Comparison of ENCODE assay signal across 19 cellular contexts in the genomic region with DNA sequence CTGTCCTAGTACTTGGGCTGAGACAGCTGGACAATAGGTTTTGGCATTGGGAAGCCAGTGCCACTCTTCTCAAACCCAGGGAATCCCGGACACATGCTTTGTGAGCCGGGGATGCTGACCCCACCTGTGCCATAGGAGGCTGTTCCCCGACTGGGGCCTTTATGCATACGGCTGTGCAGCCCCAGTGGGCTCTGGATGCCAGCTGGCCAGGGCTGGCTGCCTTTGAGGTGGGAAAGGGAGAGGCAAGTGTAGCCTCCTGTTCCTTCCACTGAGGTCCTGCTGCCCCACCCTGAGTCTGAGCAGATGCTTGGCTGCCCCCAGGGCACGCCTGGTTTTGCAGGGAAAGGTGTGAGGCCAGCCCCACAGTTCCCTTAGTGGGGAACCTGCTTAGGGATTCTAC.
DNase-seq lines count a peak whose midpoint lies in the region; ATAC-seq, FAIRE-seq and TF ChIP-seq lines count a peak whose summit lies in the region.
"Had no signal": no experiment of that assay in that cellular context is flagged by ENCODE, and none has a peak within 500 bp of the region (broad histone marks: within the 10 kb centered on the region; RNA-seq: fewer than 3 reads in every experiment).

No MANE protein-coding gene starts in this region.

- ATAC-seq in HCT116 (no peak), left lung (no peak)
- ATAC-seq in stimulated activated naive B cell treated with anti-CD40 and anti-IgM and Interleukin-4, amounts not matched to agents 10 μg/mL and 1 μg/mL and 100 μg/mL, for 72 hours (replicated peaks): no peak
- ATAC-seq: A549, GM23338 had no signal

- no peak for DNase-seq in HCT116 (ENCODE audit: low read depth, low spot score)
- no peak for DNase-seq in H1 (ENCODE audit: low read depth in 1 of 2, low spot score in 2 of 2)
- no peak for DNase-seq in trophoblast cell
- DNase-seq in mesendoderm: no peak
- DNase-seq in left lung: no peak
- no peak for DNase-seq in stimulated activated naive B cell treated with anti-CD40 and anti-IgM and Interleukin-4, amounts not matched to agents 10 μg/mL and 1 μg/mL and 100 μg/mL, for 72 hours
- DNase-seq: Calu3; CD4-positive, alpha-beta T cell; DMS153; DMS79 treated with DMSO at 0.1 percent for 48 hours; GDM1; H9; IMR-90; KBM-7 had no signal

- no peak overlapping the region for H2AK5ac ChIP-seq in H1 (ENCODE audit: low read depth, low read length)
- no peak overlapping the region for H2AK5ac ChIP-seq in trophoblast cell (ENCODE audit: low read length)
- H2AK5ac ChIP-seq in mesendoderm (ENCODE audit: low read length): no peak overlapping the region

- H3K4me1 ChIP-seq in BLaER1: peaks cover 77% of the 10 kb centered on the region
- no peaks in the 10 kb centered on the region for H3K4me1 ChIP-seq in HCT116 (ENCODE audit: control insufficient read depth in 1 of 2, insufficient read depth in 2 of 2, low read length in 2 of 2)
- peaks cover 0 to 8% (median 4%) of the 10 kb centered on the region in 4 experiments; a peak in 5 of 7 replicates for H3K4me1 ChIP-seq in H1 (replicated peaks in 1 of 4; ENCODE audit: control insufficient read depth in 3 of 4, insufficient read depth in 4 of 4, low read length in 3 of 4)
- peaks cover 12 to 14% of the 10 kb centered on the region in 2 experiments for H3K4me1 ChIP-seq in trophoblast cell (ENCODE audit: control insufficient read depth in 1 of 2, insufficient read depth in 2 of 2, low read length in 2 of 2)
- peaks cover 3% of the 10 kb centered on the region for H3K4me1 ChIP-seq in mesendoderm (ENCODE audit: control insufficient read depth, low read depth, low read length)
- H3K4me1 ChIP-seq in left lung: no peaks in the 10 kb centered on the region
- H3K4me1 ChIP-seq: A549 had no signal

- H2AFZ ChIP-seq in HCT116 (ENCODE audit: low read depth, low read length, poor library complexity, severe bottlenecking) (no peak overlapping the region), H1 (ENCODE audit: low read length) (no peak overlapping the region), trophoblast cell (ENCODE audit: insufficient read depth, low read length, poor library complexity) (no peak overlapping the region)
- H2AFZ ChIP-seq: GM23338 had no signal

- H3K79me2 ChIP-seq in HCT116 (ENCODE audit: insufficient read depth, low read length) (no peaks in the 10 kb centered on the region), H1 (ENCODE audit: control insufficient read depth in 1 of 2, insufficient read depth in 2 of 2, low read length in 2 of 2) (no peaks in the 10 kb centered on the region), trophoblast cell (ENCODE audit: control insufficient read depth, insufficient read depth, low read length, poor library complexity) (no peaks in the 10 kb centered on the region), mesendoderm (ENCODE audit: control insufficient read depth, insufficient read depth, low read length) (no peaks in the 10 kb centered on the region)

- H3K23ac ChIP-seq in H1 (ENCODE audit: insufficient read length) (no peak overlapping the region), trophoblast cell (ENCODE audit: low read length) (no peak overlapping the region), mesendoderm (ENCODE audit: low read length) (no peak overlapping the region)

- POLR2A ChIA-PET in HCT116 (lab: Charles Lee) (no interaction called here), H1 (lab: Charles Lee; ENCODE audit: partially characterized antibody) (interaction anchor here (1.0 kb wide), 1 partner anchor 14 kb away, joined by 3 read pairs; no protein-coding TSS in a partner anchor)

- no peak overlapping the region for H4K91ac ChIP-seq in H1 (replicated peaks; ENCODE audit: insufficient read length, low read length)
- peak overlapping the region; percentile 8 for H4K91ac ChIP-seq in trophoblast cell (ENCODE audit: low read depth, low read length)

- no TSS peak for BruUV-seq in HCT116 (replicated peaks; lab: Mats Ljungman, UMichigan)

- peaks cover 27 to 51% of the 10 kb centered on the region in 2 donors for H3K36me3 Mint-ChIP-seq in stimulated activated naive B cell treated with anti-CD40 and anti-IgM and Interleukin-4, amounts not matched to agents 10 μg/mL and 1 μg/mL and 100 μg/mL, for 72 hours

- H3K27me3 ChIP-seq in BLaER1 (no peaks in the 10 kb centered on the region), HCT116 (ENCODE audit: insufficient read depth, low read length) (no peaks in the 10 kb centered on the region), H1 (replicated peaks in 1 of 4; ENCODE audit: control insufficient read depth in 3 of 4, extremely low read depth in 1 of 4, insufficient read depth in 3 of 4, low read length in 3 of 4) (no peaks in the 10 kb centered on the region), trophoblast cell (ENCODE audit: insufficient read depth, low read length) (no peaks in the 10 kb centered on the region), mesendoderm (ENCODE audit: insufficient read depth, low read length, poor library complexity) (no peaks in the 10 kb centered on the region), left lung (no peaks in the 10 kb centered on the region)
- H3K27me3 ChIP-seq: BLaER1 treated with 17β-estradiol and CSF1 and Interleukin-3, amounts not matched to agents 10 nM and 100 nM had no signal

- H3K79me1 ChIP-seq in H1 (ENCODE audit: low read depth, low read length) (no peaks in the 10 kb centered on the region), trophoblast cell (ENCODE audit: low read length) (peaks cover 2% of the 10 kb centered on the region), mesendoderm (ENCODE audit: low read length) (no peaks in the 10 kb centered on the region)

- H4K8ac ChIP-seq in H1 (ENCODE audit: extremely low read depth, insufficient read depth, low read length) (no peak overlapping the region; the same call in 1 of the 2 replicates), trophoblast cell (ENCODE audit: low read depth, low read length) (no peak overlapping the region), mesendoderm (ENCODE audit: low read depth, low read length) (no peak overlapping the region)

- no peak overlapping the region for H2BK20ac ChIP-seq in H1 (ENCODE audit: low read length)

- no peaks in the 10 kb centered on the region for H3K27me3 Mint-ChIP-seq in stimulated activated naive B cell treated with anti-CD40 and anti-IgM and Interleukin-4, amounts not matched to agents 10 μg/mL and 1 μg/mL and 100 μg/mL, for 72 hours
- H3K27me3 Mint-ChIP-seq: CD4-positive, alpha-beta T cell had no signal

- H4K5ac ChIP-seq in H1 (ENCODE audit: insufficient read length, low read depth, low read length): no peak overlapping the region
- H4K5ac ChIP-seq in mesendoderm (ENCODE audit: low read length): no peak overlapping the region

- H4K12ac ChIP-seq in trophoblast cell (ENCODE audit: low read depth, low read length): no peak overlapping the region

- H3K27ac ChIP-seq in BLaER1 (peak overlapping the region; percentile 28; the same call in 1 of the 2 replicates), HCT116 (ENCODE audit: low read depth, low read length) (no peak overlapping the region), H1 (ENCODE audit: low read depth, low read length) (no peak overlapping the region), trophoblast cell (ENCODE audit: low read depth, low read length) (no peak overlapping the region), mesendoderm (ENCODE audit: low read depth, low read length) (no peak overlapping the region), left lung (no peak overlapping the region)
- H3K27ac ChIP-seq: A549 had no signal

- H3K9me2 ChIP-seq in HCT116 (ENCODE audit: insufficient read depth): no peaks in the 10 kb centered on the region

- TF ChIP-seq POLR2A in HCT116 (IDR thresholded peaks at IDR 0.05; ENCODE audit: borderline replicate concordance, extremely low read depth, insufficient read depth, insufficient read length): no peak
- TF ChIP-seq POLR2A in H1 (IDR thresholded peaks at IDR 0.05; ENCODE audit: control extremely low read depth in 1 of 2, low read depth in 2 of 2, low read length in 2 of 2): no peak

- 0 out of 2 replicates have a peak overlapping the region, but pooled peaks have one; percentile 24 for H2BK5ac ChIP-seq in H1 (ENCODE audit: low read depth, low read length)
- no peak overlapping the region for H2BK5ac ChIP-seq in trophoblast cell (ENCODE audit: low read depth, low read length, poor library complexity)
- H2BK5ac ChIP-seq in mesendoderm (ENCODE audit: low read length): no peak overlapping the region

- no peak overlapping the region for H3K56ac ChIP-seq in H1 (replicated peaks; ENCODE audit: insufficient read length, low read depth, low read length)
- no peak overlapping the region for H3K56ac ChIP-seq in mesendoderm (ENCODE audit: low read length)

- no peak overlapping the region for H3K9ac ChIP-seq in BLaER1
- no peak overlapping the region for H3K9ac ChIP-seq in HCT116 (ENCODE audit: low read length)
- no peak overlapping the region for H3K9ac ChIP-seq in H1 (replicated peaks in 1 of 4; ENCODE audit: extremely low read depth in 1 of 4, low read depth in 3 of 4, low read length in 3 of 4)
- H3K9ac ChIP-seq in trophoblast cell (ENCODE audit: low read length): no peak overlapping the region
- no peak overlapping the region for H3K9ac ChIP-seq in mesendoderm (ENCODE audit: low read length)
- H3K9ac ChIP-seq: BLaER1 treated with 17β-estradiol and CSF1 and Interleukin-3, amounts not matched to agents 10 nM and 100 nM had no signal

- H3K4me2 ChIP-seq in BLaER1 (0 out of 2 replicates have a peak overlapping the region, but pooled peaks have one; percentile 8), HCT116 (ENCODE audit: low read length) (no peak overlapping the region), H1 (ENCODE audit: insufficient read depth in 1 of 2, low read depth in 2 of 2, low read length in 2 of 2) (no peak overlapping the region), trophoblast cell (ENCODE audit: low read length) (no peak overlapping the region), mesendoderm (ENCODE audit: low read length) (no peak overlapping the region)
- H3K4me2 ChIP-seq: A549, GM23338 had no signal

- H2BK12ac ChIP-seq in H1 (ENCODE audit: low read depth, low read length) (no peak overlapping the region), trophoblast cell (ENCODE audit: low read length) (no peak overlapping the region)

- H3K18ac ChIP-seq in H1 (ENCODE audit: extremely low read depth, low read length) (no peak overlapping the region), trophoblast cell (ENCODE audit: low read length) (no peak overlapping the region), mesendoderm (ENCODE audit: low read length) (no peak overlapping the region)

- H3K14ac ChIP-seq in H1 (ENCODE audit: insufficient read length) (no peak overlapping the region), trophoblast cell (ENCODE audit: low read length) (no peak overlapping the region)

- peaks cover 5 to 14% of the 10 kb centered on the region in 2 donors for H3K4me1 Mint-ChIP-seq in stimulated activated naive B cell treated with anti-CD40 and anti-IgM and Interleukin-4, amounts not matched to agents 10 μg/mL and 1 μg/mL and 100 μg/mL, for 72 hours

- H2BK15ac ChIP-seq in H1 (ENCODE audit: low read length) (no peak overlapping the region), mesendoderm (replicated peaks; ENCODE audit: low read depth) (no peak overlapping the region)

- WGBS in H1 (ENCODE audit: extremely low coverage in 1 of 2, insufficient coverage in 1 of 2, insufficient read length in 1 of 2, insufficient replicate concordance in 2 of 2, low coverage in 1 of 2, low lambda C conversion rate in 2 of 2, missing lambda C conversion rate in 1 of 2), 2 experiments: 92% methylated on average over 5 of the region's 5 CpGs; no CpG with 5 or more reads in 1 of the 2 experiments
- no CpG with 5 or more reads among the region's 5 CpGs for WGBS in trophoblast cell (ENCODE audit: extremely low coverage, insufficient coverage, insufficient read length)
- WGBS in mesendoderm (ENCODE audit: extremely low coverage, insufficient coverage, low lambda C conversion rate): no CpG with 5 or more reads among the region's 5 CpGs

- CTCF ChIA-PET in HCT116 (lab: Charles Lee): no interaction called here
- CTCF ChIA-PET in H1 (lab: Charles Lee; ENCODE audit: partially characterized antibody): interaction anchor here (1.2 to 1.3 kb wide), 2 partner anchors 12 to 13 kb away, joined by 3 to 4 read pairs; no protein-coding TSS in a partner anchor

- no peak overlapping the region for H3K4me3 ChIP-seq in BLaER1
- H3K4me3 ChIP-seq in HCT116 (replicated peaks in 1 of 2; ENCODE audit: low read depth in 1 of 2, low read length in 2 of 2): no peak overlapping the region
- H3K4me3 ChIP-seq in H1 (ENCODE audit: extremely low read depth in 1 of 4, insufficient read depth in 2 of 4, low read depth in 3 of 4, low read length in 4 of 4): no peak overlapping the region
- H3K4me3 ChIP-seq in trophoblast cell (ENCODE audit: low read depth, low read length): no peak overlapping the region
- no peak overlapping the region for H3K4me3 ChIP-seq in mesendoderm (ENCODE audit: low read length)
- no peak overlapping the region for H3K4me3 ChIP-seq in left lung
- H3K4me3 ChIP-seq: A549; BLaER1 treated with 17β-estradiol and CSF1 and Interleukin-3, amounts not matched to agents 10 nM and 100 nM; GM23338 had no signal

- RAD21 ChIA-PET in HCT116 (lab: Charles Lee; ENCODE audit: low non-redundant PET in 1 of 2, low total read pairs in 2 of 2, uncharacterized antibody in 2 of 2, unreplicated experiment in 2 of 2): no interaction called here

- no peak for TF ChIP-seq EP300 in H1 (IDR thresholded peaks at IDR 0.05; ENCODE audit: borderline replicate concordance in 1 of 2, low read depth in 2 of 2, low read length in 2 of 2)

- TF ChIP-seq CTCF in HCT116 (IDR thresholded peaks at IDR 0.05 in 2 of 3, conservative IDR thresholded peaks at IDR 0.05 in 1 of 3; ENCODE audit: borderline replicate concordance in 1 of 3, insufficient read depth in 1 of 3, low read depth in 2 of 3, low read length in 2 of 3): no peak
- TF ChIP-seq CTCF in H1 (IDR thresholded peaks at IDR 0.05; ENCODE audit: control extremely low read depth in 1 of 3, insufficient read depth in 1 of 3, low read depth in 1 of 3, low read length in 3 of 3): no peak
- TF ChIP-seq CTCF in left lung (IDR thresholded peaks at IDR 0.05): no peak

- H4K20me1 ChIP-seq in BLaER1: peaks cover 79% of the 10 kb centered on the region
- H4K20me1 ChIP-seq in HCT116 (ENCODE audit: insufficient read depth): no peaks in the 10 kb centered on the region
- peaks cover 2% of the 10 kb centered on the region in 2 experiments for H4K20me1 ChIP-seq in H1 (replicated peaks in 1 of 2; ENCODE audit: control insufficient read depth in 1 of 2, insufficient read depth in 2 of 2, low read length in 2 of 2)

- H3K4me3 Mint-ChIP-seq in stimulated activated naive B cell treated with anti-CD40 and anti-IgM and Interleukin-4, amounts not matched to agents 10 μg/mL and 1 μg/mL and 100 μg/mL, for 72 hours: no peak overlapping the region
- H3K4me3 Mint-ChIP-seq: CD4-positive, alpha-beta T cell; GM23338; H9 had no signal

- H3K4ac ChIP-seq in H1 (replicated peaks; ENCODE audit: insufficient read length, low read depth, low read length): no peak overlapping the region
- no peak overlapping the region for H3K4ac ChIP-seq in trophoblast cell (ENCODE audit: low read depth, low read length)
- H3K4ac ChIP-seq in mesendoderm (ENCODE audit: low read depth, low read length): no peak overlapping the region

- no peak for TF ChIP-seq RAD21 in HCT116 (IDR thresholded peaks at IDR 0.05; ENCODE audit: low read depth)
- no peak for TF ChIP-seq RAD21 in H1 (IDR thresholded peaks at IDR 0.05 in 1 of 2, conservative IDR thresholded peaks at IDR 0.05 in 1 of 2; ENCODE audit: low read depth in 2 of 2, low read length in 2 of 2)

- H2BK120ac ChIP-seq in H1 (replicated peaks; ENCODE audit: low read depth, low read length): no peak overlapping the region
- H2BK120ac ChIP-seq in trophoblast cell (ENCODE audit: insufficient read depth, low read length, poor library complexity): no peak overlapping the region
- H2BK120ac ChIP-seq in mesendoderm (ENCODE audit: low read depth, low read length): no peak overlapping the region

- H3K23me2 ChIP-seq in H1 (ENCODE audit: low read depth, low read length): no peaks in the 10 kb centered on the region

- no peak for FAIRE-seq in H1 (lab: Jason Lieb, UNC)
- FAIRE-seq: A549, GM12892 had no signal

- H3K9me3 Mint-ChIP-seq in stimulated activated naive B cell treated with anti-CD40 and anti-IgM and Interleukin-4, amounts not matched to agents 10 μg/mL and 1 μg/mL and 100 μg/mL, for 72 hours: no peaks in the 10 kb centered on the region
- H3K9me3 Mint-ChIP-seq: CD4-positive, alpha-beta T cell; GM23338; H9 had no signal

- no peaks in the 10 kb centered on the region for H3K9me3 ChIP-seq in BLaER1
- H3K9me3 ChIP-seq in HCT116 (ENCODE audit: control insufficient read depth in 1 of 2, insufficient read depth in 1 of 2, low read depth in 1 of 2, low read length in 2 of 2): no peaks in the 10 kb centered on the region
- no peaks in the 10 kb centered on the region for H3K9me3 ChIP-seq in H1 (ENCODE audit: insufficient read depth in 2 of 2, low read depth in 1 of 2, low read length in 1 of 2)
- H3K9me3 ChIP-seq in trophoblast cell (ENCODE audit: insufficient read depth, low read depth, low read length): no peaks in the 10 kb centered on the region
- H3K9me3 ChIP-seq in left lung: no peaks in the 10 kb centered on the region
- H3K9me3 ChIP-seq: A549 had no signal

- intact Hi-C loops in HCT116 (cut with micrococcal nuclease) (no loop called here), left lung (cut with DNase I) (no loop called here)

- H3K27ac Mint-ChIP-seq in stimulated activated naive B cell treated with anti-CD40 and anti-IgM and Interleukin-4, amounts not matched to agents 10 μg/mL and 1 μg/mL and 100 μg/mL, for 72 hours: no peak overlapping the region
- H3K27ac Mint-ChIP-seq: CD4-positive, alpha-beta T cell; GM23338; H9 had no signal

- H3K36me3 ChIP-seq in BLaER1: peaks cover 100% of the 10 kb centered on the region
- no peaks in the 10 kb centered on the region; a peak in 1 of 4 replicates for H3K36me3 ChIP-seq in HCT116 (ENCODE audit: control insufficient read depth in 1 of 2, insufficient read depth in 2 of 2, low read length in 2 of 2)
- no peaks in the 10 kb centered on the region for H3K36me3 ChIP-seq in H1 (ENCODE audit: control insufficient read depth in 2 of 4, insufficient read depth in 4 of 4, low read length in 3 of 4)
- peaks cover 13 to 28% of the 10 kb centered on the region in 2 experiments for H3K36me3 ChIP-seq in trophoblast cell (ENCODE audit: control insufficient read depth in 1 of 2, insufficient read depth in 2 of 2, low read length in 2 of 2)
- no peaks in the 10 kb centered on the region for H3K36me3 ChIP-seq in mesendoderm (ENCODE audit: control insufficient read depth, insufficient read depth, low read length)
- no peaks in the 10 kb centered on the region for H3K36me3 ChIP-seq in left lung
